ENCODE assay signal across 23 cellular contexts in the genomic region with DNA sequence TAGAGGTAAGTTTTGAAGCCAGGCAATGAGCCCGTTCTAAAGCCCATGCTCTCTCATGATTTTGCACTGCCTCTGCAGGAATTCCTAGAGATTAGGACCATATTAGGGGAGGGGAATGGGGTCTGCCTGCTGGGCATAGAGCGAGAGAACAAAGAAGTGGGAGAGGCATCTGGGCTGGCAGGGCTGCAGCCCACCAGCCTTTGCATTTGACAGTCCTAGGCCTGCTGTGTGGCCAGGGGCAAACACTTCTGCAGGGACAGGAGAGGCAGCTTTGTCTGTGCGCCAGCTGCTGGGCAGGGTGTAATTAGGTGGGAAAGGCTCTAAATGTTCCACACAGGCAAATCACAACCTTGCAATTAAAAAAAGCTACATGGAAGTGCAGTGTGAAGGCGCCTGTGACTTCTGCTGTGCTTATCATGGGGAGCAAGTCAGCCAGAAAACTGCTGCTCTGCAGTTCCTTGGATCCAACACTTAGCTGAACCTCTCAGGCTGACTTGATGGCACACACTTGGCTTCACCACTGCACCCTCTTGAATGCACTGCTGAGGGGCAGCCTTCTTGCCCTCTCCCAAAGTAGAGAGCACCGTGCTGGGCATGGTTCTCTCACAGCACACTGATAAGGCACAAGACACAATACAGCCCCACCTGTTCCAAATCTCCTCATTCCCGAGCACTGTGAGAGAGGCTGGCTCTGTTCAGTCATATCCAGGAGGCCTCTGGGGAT.
DNase-seq lines count a peak whose midpoint lies in the region; ATAC-seq and TF ChIP-seq lines count a peak whose summit lies in the region.
"Had no signal": no experiment of that assay in that cellular context is flagged by ENCODE, and none has a peak within 500 bp of the region (broad histone marks: within the 10 kb centered on the region; RNA-seq: fewer than 3 reads in every experiment).

No MANE protein-coding gene starts in this region.

- DNase-seq in cardiac septum (ENCODE audit: low spot score): peak; percentile 50
- DNase-seq in Right ventricle myocardium inferior (ENCODE audit: missing footprints): no peak
- DNase-seq in NCI-H1694 (lab: John Stamatoyannopoulos, UW): peak; percentile 26
- DNase-seq in left kidney (ENCODE audit: low read depth, low spot score): peak; percentile 22
- DNase-seq in vagina (ENCODE audit: extremely low spot score in 2 of 2): peak; percentile 56 to 64
- no peak for DNase-seq in PC-9
- DNase-seq in middle frontal gyrus (ENCODE audit: extremely low spot score, low spot score): no peak
- DNase-seq: activated CD4-positive, alpha-beta T cell treated with anti-CD3 and anti-CD28 coated beads for 48 hours; DND-41; GOT3; mammary epithelial cell; NCI-H1092 treated with DMSO at 0.1 percent for 48 hours; NCI-H526 treated with DMSO at 0.1 percent for 48 hours; ovary; SJCRH30; stimulated activated naive B cell treated with anti-CD40 and anti-IgM and Interleukin-4, amounts not matched to agents 10 μg/mL and 1 μg/mL and 100 μg/mL, for 72 hours; upper lobe of right lung had no signal

- intact Hi-C loops in cardiac septum (cut with DNase I) (no loop called here), Right ventricle myocardium inferior (cut with DNase I) (no loop called here), vagina (cut with DNase I) (no loop called here), PC-9 (cut with micrococcal nuclease; ENCODE audit: unreplicated experiment) (no loop called here)

- H3K4me1 ChIP-seq in vagina: no peaks in the 10 kb centered on the region
- no peaks in the 10 kb centered on the region for H3K4me1 ChIP-seq in PC-9 (replicated peaks; ENCODE audit: insufficient read depth)
- H3K4me1 ChIP-seq: BLaER1 treated with 17β-estradiol and CSF1 and Interleukin-3, amounts not matched to agents 10 nM and 100 nM; gastroesophageal sphincter; upper lobe of right lung had no signal

- H3K4me3 ChIP-seq in vagina (no peak overlapping the region), PC-9 (no peak overlapping the region)
- H3K4me3 ChIP-seq: BLaER1 treated with 17β-estradiol and CSF1 and Interleukin-3, amounts not matched to agents 10 nM and 100 nM; gastroesophageal sphincter; hepatocyte; K562; ovary; SJCRH30; upper lobe of right lung had no signal

- TF ChIP-seq CTCF in vagina (IDR thresholded peaks at IDR 0.05) (no peak), PC-9 (conservative IDR thresholded peaks at IDR 0.05) (no peak)

- no peak overlapping the region for H3K4me2 ChIP-seq in PC-9
- H3K4me2 ChIP-seq: BLaER1 treated with 17β-estradiol and CSF1 and Interleukin-3, amounts not matched to agents 10 nM and 100 nM; hepatocyte had no signal

- H3K36me3 ChIP-seq in vagina (no peaks in the 10 kb centered on the region), PC-9 (ENCODE audit: low read depth) (no peaks in the 10 kb centered on the region)
- H3K36me3 ChIP-seq: ovary, SJCRH30, upper lobe of right lung had no signal

- H3K9me3 ChIP-seq in vagina: no peaks in the 10 kb centered on the region
- H3K9me3 ChIP-seq in PC-9 (ENCODE audit: insufficient read depth, low read depth): no peaks in the 10 kb centered on the region
- H3K9me3 ChIP-seq: ovary, SJCRH30, upper lobe of right lung had no signal

- H3F3A ChIP-seq in PC-9 (ENCODE audit: insufficient read depth, low read depth): no peaks in the 10 kb centered on the region

- no peak overlapping the region for H2AFZ ChIP-seq in PC-9
- H2AFZ ChIP-seq: hepatocyte had no signal

- H3K27me3 ChIP-seq in vagina (no peaks in the 10 kb centered on the region), PC-9 (ENCODE audit: insufficient read depth, low read depth) (no peaks in the 10 kb centered on the region)
- H3K27me3 ChIP-seq: BLaER1 treated with 17β-estradiol and CSF1 and Interleukin-3, amounts not matched to agents 10 nM and 100 nM; gastroesophageal sphincter; hepatocyte; ovary; SJCRH30; upper lobe of right lung had no signal

- BruUV-seq in PC-9 (replicated peaks; lab: Mats Ljungman, UMichigan): no TSS peak

- H3K79me2 ChIP-seq in PC-9 (ENCODE audit: low read depth): no peaks in the 10 kb centered on the region
- H3K79me2 ChIP-seq: hepatocyte had no signal

- no peak for ATAC-seq in Right ventricle myocardium inferior
- ATAC-seq in HG02763 (IDR thresholded peaks at IDR 0.05; ENCODE audit: unreplicated experiment): no peak
- ATAC-seq: gastroesophageal sphincter; K562; natural killer cell treated with Interleukin-12 subunit alpha and Interleukin-12 subunit beta and Interleukin-15 and Interleukin-18, amount 100 ng/mL, for 72 hours; stimulated activated naive B cell treated with anti-CD40 and anti-IgM and Interleukin-4, amounts not matched to agents 10 μg/mL and 1 μg/mL and 100 μg/mL, for 72 hours; upper lobe of right lung had no signal

- no peaks in the 10 kb centered on the region for H3K9me2 ChIP-seq in PC-9 (ENCODE audit: insufficient read depth)

- CTCF ChIA-PET in PC-9 (lab: Charles Lee): no interaction called here

- POLR2A ChIA-PET in PC-9 (lab: Charles Lee; ENCODE audit: unreplicated experiment): no interaction called here

- TF ChIP-seq POLR2A in vagina (IDR thresholded peaks at IDR 0.05): no peak

- no peak overlapping the region for H3K27ac ChIP-seq in vagina
- H3K27ac ChIP-seq in PC-9: no peak overlapping the region
- H3K27ac ChIP-seq: BLaER1 treated with 17β-estradiol and CSF1 and Interleukin-3, amounts not matched to agents 10 nM and 100 nM; gastroesophageal sphincter; hepatocyte; ovary; SJCRH30; upper lobe of right lung had no signal

- H4K20me1 ChIP-seq in PC-9 (ENCODE audit: insufficient read depth): no peaks in the 10 kb centered on the region
- H4K20me1 ChIP-seq: BLaER1 treated with 17β-estradiol and CSF1 and Interleukin-3, amounts not matched to agents 10 nM and 100 nM had no signal

Comparison
In these comparisons a context has a peak if more than half of its experiments do, and no peak if none do; other contexts are left out.
1. DNase-seq: peak in cardiac septum (single experiment), NCI-H1694 (single experiment), left kidney (single experiment) and vagina (2 of 2); none in Right ventricle myocardium inferior (single experiment), PC-9 (0 of 2) and middle frontal gyrus (single experiment).